In genomic region chr2:190533175-190533967, GRCh38 we compare ENCODE assay signal across 1 cellular context.
TF ChIP-seq lines count a peak whose summit lies in the region.

No MANE protein-coding gene starts in this region.

TF ChIP-seq in HepG2, 621 proteins besides CTCF, POLR2A, EP300 and RAD21 (continued from another document and continues in another):
- TF ChIP-seq MXD3 (CRISPR knock-in tag; IDR thresholded peaks at IDR 0.05): no peak
- no peak for TF ChIP-seq PREB (CRISPR knock-in tag; IDR thresholded peaks at IDR 0.05)
- TF ChIP-seq ZNF12 (CRISPR knock-in tag; IDR thresholded peaks at IDR 0.05): no peak
- no peak for TF ChIP-seq ZNF205 (CRISPR knock-in tag; IDR thresholded peaks at IDR 0.05)
- no peak for TF ChIP-seq NFE2L1 (CRISPR knock-in tag; IDR thresholded peaks at IDR 0.05; ENCODE audit: borderline replicate concordance)
- no peak for TF ChIP-seq CBX5 (CRISPR knock-in tag; IDR thresholded peaks at IDR 0.05; ENCODE audit: borderline replicate concordance)
- peak; percentile 26; the same call in 1 of the 2 replicates for TF ChIP-seq ETV5 (CRISPR knock-in tag; IDR thresholded peaks at IDR 0.05; ENCODE audit: borderline replicate concordance)
- no peak for TF ChIP-seq ONECUT2 (CRISPR knock-in tag; IDR thresholded peaks at IDR 0.05)
- no peak for TF ChIP-seq ZBTB46 (CRISPR knock-in tag; IDR thresholded peaks at IDR 0.05; ENCODE audit: borderline replicate concordance)
- no peak for TF ChIP-seq ZNF878 (CRISPR knock-in tag; IDR thresholded peaks at IDR 0.05)
- no peak for TF ChIP-seq MTF2 (CRISPR knock-in tag; IDR thresholded peaks at IDR 0.05; ENCODE audit: borderline replicate concordance)
- no peak for TF ChIP-seq SMAD9 (CRISPR knock-in tag; IDR thresholded peaks at IDR 0.05)
- TF ChIP-seq SRY (CRISPR knock-in tag; IDR thresholded peaks at IDR 0.05): no peak
- no peak for TF ChIP-seq PTBP1 (IDR thresholded peaks at IDR 0.05; ENCODE audit: low read depth, low read length, poor library complexity, severe bottlenecking)
- no peak for TF ChIP-seq ZNF264 (CRISPR knock-in tag; IDR thresholded peaks at IDR 0.05)
- no peak for TF ChIP-seq JARID2 (CRISPR knock-in tag; IDR thresholded peaks at IDR 0.05; ENCODE audit: insufficient replicate concordance)
- no peak; the same call in 1 of the 2 replicates for TF ChIP-seq POGZ (CRISPR knock-in tag; IDR thresholded peaks at IDR 0.05)
- TF ChIP-seq HIC2 (CRISPR knock-in tag; IDR thresholded peaks at IDR 0.05; ENCODE audit: low read depth): no peak; the same call in 1 of the 2 replicates
- no peak for TF ChIP-seq TCF7 (IDR thresholded peaks at IDR 0.05; ENCODE audit: low read depth)
- 0 out of 2 replicates have a peak, but pooled peaks have one; percentile 48 for TF ChIP-seq ZNF280B (CRISPR knock-in tag; IDR thresholded peaks at IDR 0.05; ENCODE audit: borderline replicate concordance)
- no peak for TF ChIP-seq ZNF354B (CRISPR knock-in tag; IDR thresholded peaks at IDR 0.05)
- TF ChIP-seq MTERF4 (CRISPR knock-in tag; IDR thresholded peaks at IDR 0.05): no peak
- TF ChIP-seq ZNF350 (CRISPR knock-in tag; IDR thresholded peaks at IDR 0.05; ENCODE audit: borderline replicate concordance, low read depth): no peak
- TF ChIP-seq ZNF280D (CRISPR knock-in tag; IDR thresholded peaks at IDR 0.05): 0 out of 2 replicates have a peak, but pooled peaks have one; percentile 12
- no peak for TF ChIP-seq HNRNPH1 (optimal IDR thresholded peaks at IDR 0.05; ENCODE audit: low read depth, low read length)
- 0 out of 2 replicates have a peak, but pooled peaks have one; percentile 15 for TF ChIP-seq HNRNPL (IDR thresholded peaks at IDR 0.05; ENCODE audit: low read depth, low read length)
- TF ChIP-seq PITX1 (CRISPR knock-in tag; IDR thresholded peaks at IDR 0.05): no peak
- peak; percentile 71; the same call in 1 of the 2 replicates for TF ChIP-seq KDM1A (CRISPR knock-in tag; IDR thresholded peaks at IDR 0.05)
- TF ChIP-seq ZKSCAN8 (CRISPR knock-in tag; IDR thresholded peaks at IDR 0.05; ENCODE audit: borderline replicate concordance): no peak
- no peak for TF ChIP-seq ZNF770 (CRISPR knock-in tag; IDR thresholded peaks at IDR 0.05)
- TF ChIP-seq ZNF484 (CRISPR knock-in tag; IDR thresholded peaks at IDR 0.05; ENCODE audit: borderline replicate concordance, low read depth): no peak
- TF ChIP-seq WIZ (CRISPR knock-in tag; IDR thresholded peaks at IDR 0.05): no peak
- no peak for TF ChIP-seq NFKBIZ (CRISPR knock-in tag; IDR thresholded peaks at IDR 0.05)
- TF ChIP-seq SNAPC5 (CRISPR knock-in tag; IDR thresholded peaks at IDR 0.05; ENCODE audit: borderline replicate concordance): no peak
- TF ChIP-seq ZNF607 (CRISPR knock-in tag; IDR thresholded peaks at IDR 0.05; ENCODE audit: borderline replicate concordance): no peak
- TF ChIP-seq SOX5 (CRISPR knock-in tag; IDR thresholded peaks at IDR 0.05; ENCODE audit: borderline replicate concordance): no peak
- TF ChIP-seq ARID3A (IDR thresholded peaks at IDR 0.05; ENCODE audit: low read depth, low read length): no peak
- TF ChIP-seq ZBTB26 (CRISPR knock-in tag; IDR thresholded peaks at IDR 0.05; ENCODE audit: borderline replicate concordance): no peak
- TF ChIP-seq NCOA2 (CRISPR knock-in tag; IDR thresholded peaks at IDR 0.05): no peak
- no peak for TF ChIP-seq ZNF510 (CRISPR knock-in tag; IDR thresholded peaks at IDR 0.05; ENCODE audit: low read depth)
- peak; percentile 71 for TF ChIP-seq ATF7 (IDR thresholded peaks at IDR 0.05)
- TF ChIP-seq ATF7 (CRISPR knock-in tag; IDR thresholded peaks at IDR 0.05): no peak
- TF ChIP-seq ZNF597 (CRISPR knock-in tag; IDR thresholded peaks at IDR 0.05): no peak
- TF ChIP-seq ZBTB34 (CRISPR knock-in tag; IDR thresholded peaks at IDR 0.05): 0 out of 2 replicates have a peak, but pooled peaks have one; percentile 44
- no peak for TF ChIP-seq KLF13 (CRISPR knock-in tag; IDR thresholded peaks at IDR 0.05)
- TF ChIP-seq HCFC1 (IDR thresholded peaks at IDR 0.05; ENCODE audit: low read depth, low read length): no peak
- TF ChIP-seq RXRA (CRISPR knock-in tag; IDR thresholded peaks at IDR 0.05): no peak
